ENCODE assay signal across 2 cellular contexts in the genomic region with DNA sequence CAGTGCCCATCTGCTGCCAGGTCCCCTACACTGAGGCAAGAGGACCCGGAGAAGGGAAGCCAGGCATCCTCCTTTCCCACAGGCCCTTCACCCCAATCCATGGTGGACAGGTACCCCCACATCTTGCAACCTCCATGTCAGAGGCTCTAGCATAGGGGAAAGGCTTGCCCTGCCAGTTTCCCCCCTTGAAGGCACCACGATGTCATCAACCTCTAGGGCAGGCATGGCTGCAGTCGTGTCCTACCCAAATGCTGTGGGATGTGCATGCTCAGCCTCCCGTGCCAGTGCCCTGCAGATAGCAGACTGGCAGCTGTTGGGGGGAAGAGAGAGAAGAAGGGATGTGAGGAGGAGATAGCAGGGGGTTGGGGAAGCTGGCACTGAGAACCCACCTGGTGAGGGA.
TF ChIP-seq lines count a peak whose summit lies in the region.

No MANE protein-coding gene starts in this region.

TF ChIP-seq in HepG2, 621 proteins besides CTCF, POLR2A, EP300 and RAD21 (continued from another document and continues in another):
- no peak for TF ChIP-seq ZNF235 (CRISPR knock-in tag; IDR thresholded peaks at IDR 0.05; ENCODE audit: borderline replicate concordance)
- TF ChIP-seq, protein P1, sequence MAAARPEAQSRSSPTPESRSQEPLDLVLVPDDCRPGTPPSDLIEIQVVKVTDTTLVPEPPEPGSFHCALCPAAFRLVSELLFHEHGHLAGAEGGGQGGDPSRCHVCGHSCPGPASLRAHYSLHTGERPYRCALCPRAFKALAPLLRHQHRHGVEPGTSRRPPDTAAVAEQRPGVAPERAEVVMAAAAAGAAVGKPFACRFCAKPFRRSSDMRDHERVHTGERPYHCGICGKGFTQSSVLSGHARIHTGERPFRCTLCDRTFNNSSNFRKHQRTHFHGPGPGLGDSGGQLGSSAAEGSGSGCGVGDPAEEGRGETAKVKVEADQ (CRISPR knock-in tag; IDR thresholded peaks at IDR 0.05; ENCODE audit: borderline replicate concordance), result no peak
- no peak for TF ChIP-seq ZNF775 (CRISPR knock-in tag; IDR thresholded peaks at IDR 0.05; ENCODE audit: borderline replicate concordance)
- TF ChIP-seq SALL2 (CRISPR knock-in tag; IDR thresholded peaks at IDR 0.05), result no peak
- TF ChIP-seq ZNF160 (CRISPR knock-in tag; IDR thresholded peaks at IDR 0.05), result no peak
- TF ChIP-seq, protein P2, sequence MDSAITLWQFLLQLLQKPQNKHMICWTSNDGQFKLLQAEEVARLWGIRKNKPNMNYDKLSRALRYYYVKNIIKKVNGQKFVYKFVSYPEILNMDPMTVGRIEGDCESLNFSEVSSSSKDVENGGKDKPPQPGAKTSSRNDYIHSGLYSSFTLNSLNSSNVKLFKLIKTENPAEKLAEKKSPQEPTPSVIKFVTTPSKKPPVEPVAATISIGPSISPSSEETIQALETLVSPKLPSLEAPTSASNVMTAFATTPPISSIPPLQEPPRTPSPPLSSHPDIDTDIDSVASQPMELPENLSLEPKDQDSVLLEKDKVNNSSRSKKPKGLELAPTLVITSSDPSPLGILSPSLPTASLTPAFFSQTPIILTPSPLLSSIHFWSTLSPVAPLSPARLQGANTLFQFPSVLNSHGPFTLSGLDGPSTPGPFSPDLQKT (CRISPR knock-in tag; IDR thresholded peaks at IDR 0.05; ENCODE audit: borderline replicate concordance), result no peak
- TF ChIP-seq ZBTB20 (CRISPR knock-in tag; IDR thresholded peaks at IDR 0.05; ENCODE audit: borderline replicate concordance, low read depth), result no peak
- TF ChIP-seq, protein P3, sequence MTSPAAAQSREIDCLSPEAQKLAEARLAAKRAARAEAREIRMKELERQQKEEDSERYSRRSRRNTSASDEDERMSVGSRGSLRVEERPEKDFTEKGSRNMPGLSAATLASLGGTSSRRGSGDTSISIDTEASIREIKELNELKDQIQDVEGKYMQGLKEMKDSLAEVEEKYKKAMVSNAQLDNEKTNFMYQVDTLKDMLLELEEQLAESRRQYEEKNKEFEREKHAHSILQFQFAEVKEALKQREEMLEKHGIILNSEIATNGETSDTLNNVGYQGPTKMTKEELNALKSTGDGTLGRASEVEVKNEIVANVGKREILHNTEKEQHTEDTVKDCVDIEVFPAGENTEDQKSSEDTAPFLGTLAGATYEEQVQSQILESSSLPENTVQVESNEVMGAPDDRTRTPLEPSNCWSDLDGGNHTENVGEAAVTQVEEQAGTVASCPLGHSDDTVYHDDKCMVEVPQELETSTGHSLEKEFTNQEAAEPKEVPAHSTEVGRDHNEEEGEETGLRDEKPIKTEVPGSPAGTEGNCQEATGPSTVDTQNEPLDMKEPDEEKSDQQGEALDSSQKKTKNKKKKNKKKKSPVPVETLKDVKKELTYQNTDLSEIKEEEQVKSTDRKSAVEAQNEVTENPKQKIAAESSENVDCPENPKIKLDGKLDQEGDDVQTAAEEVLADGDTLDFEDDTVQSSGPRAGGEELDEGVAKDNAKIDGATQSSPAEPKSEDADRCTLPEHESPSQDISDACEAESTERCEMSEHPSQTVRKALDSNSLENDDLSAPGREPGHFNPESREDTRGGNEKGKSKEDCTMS (CRISPR knock-in tag; conservative IDR thresholded peaks at IDR 0.05), result no peak
- TF ChIP-seq, protein P4, sequence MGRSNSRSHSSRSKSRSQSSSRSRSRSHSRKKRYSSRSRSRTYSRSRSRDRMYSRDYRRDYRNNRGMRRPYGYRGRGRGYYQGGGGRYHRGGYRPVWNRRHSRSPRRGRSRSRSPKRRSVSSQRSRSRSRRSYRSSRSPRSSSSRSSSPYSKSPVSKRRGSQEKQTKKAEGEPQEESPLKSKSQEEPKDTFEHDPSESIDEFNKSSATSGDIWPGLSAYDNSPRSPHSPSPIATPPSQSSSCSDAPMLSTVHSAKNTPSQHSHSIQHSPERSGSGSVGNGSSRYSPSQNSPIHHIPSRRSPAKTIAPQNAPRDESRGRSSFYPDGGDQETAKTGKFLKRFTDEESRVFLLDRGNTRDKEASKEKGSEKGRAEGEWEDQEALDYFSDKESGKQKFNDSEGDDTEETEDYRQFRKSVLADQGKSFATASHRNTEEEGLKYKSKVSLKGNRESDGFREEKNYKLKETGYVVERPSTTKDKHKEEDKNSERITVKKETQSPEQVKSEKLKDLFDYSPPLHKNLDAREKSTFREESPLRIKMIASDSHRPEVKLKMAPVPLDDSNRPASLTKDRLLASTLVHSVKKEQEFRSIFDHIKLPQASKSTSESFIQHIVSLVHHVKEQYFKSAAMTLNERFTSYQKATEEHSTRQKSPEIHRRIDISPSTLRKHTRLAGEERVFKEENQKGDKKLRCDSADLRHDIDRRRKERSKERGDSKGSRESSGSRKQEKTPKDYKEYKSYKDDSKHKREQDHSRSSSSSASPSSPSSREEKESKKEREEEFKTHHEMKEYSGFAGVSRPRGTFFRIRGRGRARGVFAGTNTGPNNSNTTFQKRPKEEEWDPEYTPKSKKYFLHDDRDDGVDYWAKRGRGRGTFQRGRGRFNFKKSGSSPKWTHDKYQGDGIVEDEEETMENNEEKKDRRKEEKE (IDR thresholded peaks at IDR 0.05), result no peak
- no peak for TF ChIP-seq NCOA5 (CRISPR knock-in tag; IDR thresholded peaks at IDR 0.05)

TF ChIP-seq in neural cell, 6 proteins besides CTCF, POLR2A, EP300 and RAD21:
- TF ChIP-seq, protein P5, sequence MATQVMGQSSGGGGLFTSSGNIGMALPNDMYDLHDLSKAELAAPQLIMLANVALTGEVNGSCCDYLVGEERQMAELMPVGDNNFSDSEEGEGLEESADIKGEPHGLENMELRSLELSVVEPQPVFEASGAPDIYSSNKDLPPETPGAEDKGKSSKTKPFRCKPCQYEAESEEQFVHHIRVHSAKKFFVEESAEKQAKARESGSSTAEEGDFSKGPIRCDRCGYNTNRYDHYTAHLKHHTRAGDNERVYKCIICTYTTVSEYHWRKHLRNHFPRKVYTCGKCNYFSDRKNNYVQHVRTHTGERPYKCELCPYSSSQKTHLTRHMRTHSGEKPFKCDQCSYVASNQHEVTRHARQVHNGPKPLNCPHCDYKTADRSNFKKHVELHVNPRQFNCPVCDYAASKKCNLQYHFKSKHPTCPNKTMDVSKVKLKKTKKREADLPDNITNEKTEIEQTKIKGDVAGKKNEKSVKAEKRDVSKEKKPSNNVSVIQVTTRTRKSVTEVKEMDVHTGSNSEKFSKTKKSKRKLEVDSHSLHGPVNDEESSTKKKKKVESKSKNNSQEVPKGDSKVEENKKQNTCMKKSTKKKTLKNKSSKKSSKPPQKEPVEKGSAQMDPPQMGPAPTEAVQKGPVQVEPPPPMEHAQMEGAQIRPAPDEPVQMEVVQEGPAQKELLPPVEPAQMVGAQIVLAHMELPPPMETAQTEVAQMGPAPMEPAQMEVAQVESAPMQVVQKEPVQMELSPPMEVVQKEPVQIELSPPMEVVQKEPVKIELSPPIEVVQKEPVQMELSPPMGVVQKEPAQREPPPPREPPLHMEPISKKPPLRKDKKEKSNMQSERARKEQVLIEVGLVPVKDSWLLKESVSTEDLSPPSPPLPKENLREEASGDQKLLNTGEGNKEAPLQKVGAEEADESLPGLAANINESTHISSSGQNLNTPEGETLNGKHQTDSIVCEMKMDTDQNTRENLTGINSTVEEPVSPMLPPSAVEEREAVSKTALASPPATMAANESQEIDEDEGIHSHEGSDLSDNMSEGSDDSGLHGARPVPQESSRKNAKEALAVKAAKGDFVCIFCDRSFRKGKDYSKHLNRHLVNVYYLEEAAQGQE (IDR thresholded peaks at IDR 0.05; ENCODE audit: borderline replicate concordance), result no peak
- TF ChIP-seq EZH2 (IDR thresholded peaks at IDR 0.05; ENCODE audit: borderline replicate concordance, insufficient read depth, low read length, poor library complexity, severe bottlenecking) (no peak), TAF1 (IDR thresholded peaks at IDR 0.05; ENCODE audit: low read depth) (no peak)
